ENCODE assay signal across 38 cellular contexts in genomic region chr7:155517969-155518368, GRCh38. TPM values are rescaled to one million over a fixed set of nuclear protein-coding genes. Genes with fewer than 3 reads are reported as not detected.
"Had no signal": no experiment of that assay in that cellular context is flagged by ENCODE, and none has a peak within 500 bp of the region (broad histone marks: within the 10 kb centered on the region; RNA-seq: fewer than 3 reads in every experiment).

No MANE protein-coding gene starts in this region.

- H3K27ac Mint-ChIP-seq: activated B cell treated with CpG ODN at 0.5 μM for 24 hours; activated CD4-positive, alpha-beta memory T cell treated with anti-CD3 and anti-CD28 coated beads for 36 hours; activated CD4-positive, alpha-beta T cell treated with anti-CD3 and anti-CD28 coated beads, Interleukin-2, amount 10 ng/mL, durations not matched to agents 24 days and 14 days; activated CD8-positive, alpha-beta T cell treated with anti-CD3 and anti-CD28 coated beads for 36 hours; activated naive CD4-positive, alpha-beta T cell treated with anti-CD3 and anti-CD28 coated beads for 36 hours; activated naive CD8-positive, alpha-beta T cell treated with anti-CD3 and anti-CD28 coated beads for 36 hours; activated T-cell treated with anti-CD3 and anti-CD28 coated beads, Interleukin-2, amount 50 U/mL, for 72 hours; activated T-helper 1 cell treated with anti-CD3 and anti-CD28 coated beads, Interleukin-12 subunit alpha, Interleukin-12 subunit beta, Interleukin-2, Interleukin-4 antibody, amounts not matched to agents 30 ng/mL and 10 ng/mL and 1 ng/mL, durations not matched to agents 14 hours and 24 hours and 36 hours; activated T-helper 17 cell treated with anti-CD3 and anti-CD28 coated beads, Interleukin-2, amount 50 U/mL, for 72 hours; T-helper 1 cell treated with Interleukin-12 subunit alpha and Interleukin-12 subunit beta and Interleukin-4 antibody, amounts not matched to agents 30 μg/mL and 1 μg/mL, for 36 hours; T-helper 2 cell treated with Interferon-gamma antibody and Interleukin-4, amounts not matched to agents 5 μg/mL and 100 μg/mL, for 36 hours had no signal

- H3K4me1 Mint-ChIP-seq: activated B cell treated with CpG ODN at 0.5 μM for 24 hours; activated CD4-positive, alpha-beta T cell treated with anti-CD3 and anti-CD28 coated beads, Interleukin-2, amount 10 ng/mL, durations not matched to agents 24 days and 14 days; activated naive CD8-positive, alpha-beta T cell treated with anti-CD3 and anti-CD28 coated beads for 36 hours; activated T-helper 17 cell treated with anti-CD3 and anti-CD28 coated beads, Interleukin-2, amount 50 U/mL, for 72 hours had no signal

- DNase-seq: activated B cell treated with CpG ODN at 0.5 μM for 24 hours; activated CD4-positive, alpha-beta memory T cell treated with anti-CD3 and anti-CD28 coated beads for 36 hours; activated CD4-positive, alpha-beta T cell treated with anti-CD3 and anti-CD28 coated beads for 4 hours; activated CD4-positive, alpha-beta T cell treated with anti-CD3 and anti-CD28 coated beads, Interleukin-2, amount 10 ng/mL, durations not matched to agents 24 days and 14 days; activated CD4-positive, alpha-beta T cell treated with anti-CD3 and anti-CD28 coated beads, Interleukin-2, amount 50 U/mL, for 1 hour; activated CD4-positive, alpha-beta T cell treated with anti-CD3 and anti-CD28 coated beads, Interleukin-2, amount 50 U/mL, for 4 hours; activated CD4-positive, CD25-positive, alpha-beta regulatory T cell treated with anti-CD3 and anti-CD28 coated beads, Interleukin-2, amount 50 U/mL, for 72 hours; activated CD8-positive, alpha-beta memory T cell treated with anti-CD3 and anti-CD28 coated beads, Interleukin-2, amount 50 U/mL, for 4 hours; activated CD8-positive, alpha-beta T cell treated with anti-CD3 and anti-CD28 coated beads for 36 hours; activated effector memory CD4-positive, alpha-beta T cell treated with anti-CD3 and anti-CD28 coated beads, Interleukin-2, amount 50 U/mL, for 16 hours; activated gamma-delta T cell treated with Interleukin-2 at 50 U/mL for 16 hours; activated naive CD4-positive, alpha-beta T cell; activated naive CD4-positive, alpha-beta T cell treated with anti-CD3 and anti-CD28 coated beads for 36 hours; activated naive CD4-positive, alpha-beta T cell treated with anti-CD3 and anti-CD28 coated beads, Interleukin-2, amount 50 U/mL, for 16 hours; activated naive CD8-positive, alpha-beta T cell treated with anti-CD3 and anti-CD28 coated beads for 36 hours; activated T-cell treated with anti-CD3 and anti-CD28 coated beads for 4 hours; activated T-cell treated with anti-CD3 and anti-CD28 coated beads, Interleukin-2, amount 50 U/mL, for 1 hour; activated T-cell treated with anti-CD3 and anti-CD28 coated beads, Interleukin-2, amount 50 U/mL, for 4 hours; activated T-cell treated with anti-CD3 and anti-CD28 coated beads, Interleukin-2, amount 50 U/mL, for 72 hours; amniotic stem cell; body of pancreas; brain microvascular endothelial cell; central memory CD4-positive, alpha-beta T cell; T-helper 1 cell; T-helper 2 cell; T-helper 9 cell had no signal

- ATAC-seq: activated CD8-positive, alpha-beta T cell treated with anti-CD3 and anti-CD28 coated beads for 36 hours; activated T-cell treated with anti-CD3 and anti-CD28 coated beads, Interleukin-2, amount 50 U/mL, for 4 hours; activated T-cell treated with anti-CD3 and anti-CD28 coated beads, Interleukin-2, amount 50 U/mL, for 72 hours; activated T-helper 17 cell treated with anti-CD3 and anti-CD28 coated beads, Interleukin-2, amount 50 U/mL, for 72 hours; body of pancreas had no signal

- FAIRE-seq: astrocyte, TTC549 had no signal

- H3K4me3 Mint-ChIP-seq: activated B cell treated with CpG ODN at 0.5 μM for 24 hours; activated CD4-positive, alpha-beta memory T cell treated with anti-CD3 and anti-CD28 coated beads for 36 hours; activated CD4-positive, alpha-beta T cell treated with anti-CD3 and anti-CD28 coated beads, Interleukin-2, amount 10 ng/mL, durations not matched to agents 24 days and 14 days; activated CD8-positive, alpha-beta T cell treated with anti-CD3 and anti-CD28 coated beads for 36 hours; activated naive CD4-positive, alpha-beta T cell treated with anti-CD3 and anti-CD28 coated beads for 36 hours; activated naive CD8-positive, alpha-beta T cell treated with anti-CD3 and anti-CD28 coated beads for 36 hours; activated T-cell treated with anti-CD3 and anti-CD28 coated beads, Interleukin-2, amount 50 U/mL, for 4 hours; activated T-cell treated with anti-CD3 and anti-CD28 coated beads, Interleukin-2, amount 50 U/mL, for 72 hours; activated T-helper 1 cell treated with anti-CD3 and anti-CD28 coated beads, Interleukin-12 subunit alpha, Interleukin-12 subunit beta, Interleukin-2, Interleukin-4 antibody, amounts not matched to agents 30 ng/mL and 10 ng/mL and 1 ng/mL, durations not matched to agents 14 hours and 24 hours and 36 hours; activated T-helper 17 cell treated with anti-CD3 and anti-CD28 coated beads, Interleukin-2, amount 50 U/mL, for 72 hours; T-helper 1 cell treated with Interleukin-12 subunit alpha and Interleukin-12 subunit beta and Interleukin-4 antibody, amounts not matched to agents 30 μg/mL and 1 μg/mL, for 36 hours; T-helper 2 cell treated with Interferon-gamma antibody and Interleukin-4, amounts not matched to agents 5 μg/mL and 100 μg/mL, for 36 hours had no signal

- H3K36me3 ChIP-seq: adrenal gland, brain microvascular endothelial cell, breast epithelium had no signal

- H3K27ac ChIP-seq: adrenal gland, body of pancreas, brain microvascular endothelial cell, breast epithelium, VCaP had no signal

- H3K36me3 Mint-ChIP-seq: activated CD4-positive, alpha-beta memory T cell treated with anti-CD3 and anti-CD28 coated beads for 36 hours; activated naive CD8-positive, alpha-beta T cell treated with anti-CD3 and anti-CD28 coated beads for 36 hours had no signal

- H3K27me3 ChIP-seq: body of pancreas, brain microvascular endothelial cell had no signal

- H3K4me1 ChIP-seq: adrenal gland, body of pancreas, breast epithelium had no signal

- H3K9me3 Mint-ChIP-seq: activated B cell treated with CpG ODN at 0.5 μM for 24 hours; activated CD4-positive, alpha-beta memory T cell treated with anti-CD3 and anti-CD28 coated beads for 36 hours; activated CD4-positive, alpha-beta T cell treated with anti-CD3 and anti-CD28 coated beads, Interleukin-2, amount 10 ng/mL, durations not matched to agents 24 days and 14 days; activated CD8-positive, alpha-beta T cell treated with anti-CD3 and anti-CD28 coated beads for 36 hours; activated naive CD4-positive, alpha-beta T cell treated with anti-CD3 and anti-CD28 coated beads for 36 hours; activated naive CD8-positive, alpha-beta T cell treated with anti-CD3 and anti-CD28 coated beads for 36 hours; activated T-cell treated with anti-CD3 and anti-CD28 coated beads, Interleukin-2, amount 50 U/mL, for 4 hours; activated T-cell treated with anti-CD3 and anti-CD28 coated beads, Interleukin-2, amount 50 U/mL, for 72 hours; activated T-helper 1 cell treated with anti-CD3 and anti-CD28 coated beads, Interleukin-12 subunit alpha, Interleukin-12 subunit beta, Interleukin-2, Interleukin-4 antibody, amounts not matched to agents 30 ng/mL and 10 ng/mL and 1 ng/mL, durations not matched to agents 14 hours and 24 hours and 36 hours; activated T-helper 17 cell treated with anti-CD3 and anti-CD28 coated beads, Interleukin-2, amount 50 U/mL, for 72 hours; T-helper 1 cell treated with Interleukin-12 subunit alpha and Interleukin-12 subunit beta and Interleukin-4 antibody, amounts not matched to agents 30 μg/mL and 1 μg/mL, for 36 hours; T-helper 2 cell treated with Interferon-gamma antibody and Interleukin-4, amounts not matched to agents 5 μg/mL and 100 μg/mL, for 36 hours had no signal

- H3K4me3 ChIP-seq: adrenal gland, body of pancreas, breast epithelium had no signal

- H3K9me3 ChIP-seq: adrenal gland, body of pancreas, breast epithelium had no signal

RNA-seq across cellular contexts. Expression of gene CNPY1, which starts 28.4 kb away (rescaled TPM):
- total RNA-seq: activated B cell treated with CpG ODN at 0.5 μM for 24 hours; activated CD4-positive, alpha-beta memory T cell treated with anti-CD3 and anti-CD28 coated beads for 36 hours; activated CD4-positive, alpha-beta T cell treated with anti-CD3 and anti-CD28 coated beads, Interleukin-2, amount 10 ng/mL, durations not matched to agents 24 days and 14 days; activated CD8-positive, alpha-beta memory T cell treated with anti-CD3 and anti-CD28 coated beads for 36 hours; activated CD8-positive, alpha-beta T cell treated with anti-CD3 and anti-CD28 coated beads for 36 hours; activated naive CD4-positive, alpha-beta T cell treated with anti-CD3 and anti-CD28 coated beads for 36 hours; activated naive CD8-positive, alpha-beta T cell treated with anti-CD3 and anti-CD28 coated beads for 36 hours; activated T-cell treated with anti-CD3 and anti-CD28 coated beads, Interleukin-2, amount 50 U/mL, for 4 hours; activated T-cell treated with anti-CD3 and anti-CD28 coated beads, Interleukin-2, amount 50 U/mL, for 72 hours; activated T-helper 1 cell treated with anti-CD3 and anti-CD28 coated beads, Interleukin-12 subunit alpha, Interleukin-12 subunit beta, Interleukin-2, Interleukin-4 antibody, amounts not matched to agents 30 ng/mL and 10 ng/mL and 1 ng/mL, durations not matched to agents 14 hours and 24 hours and 36 hours; activated T-helper 17 cell treated with anti-CD3 and anti-CD28 coated beads, Interleukin-2, amount 50 U/mL, for 72 hours; adrenal gland; aorta; astrocyte; body of pancreas; cardiac septum had no signal
- polyA plus RNA-seq: adrenal gland, aorta had no signal
